1 cellular context compared by ENCODE assay signal in genomic region chr21:43728467-43729390, GRCh38.
A peak's percentile ranks its signal among the peaks of the same experiment; 100 is the strongest.
TF ChIP-seq lines count a peak whose summit lies in the region.

No MANE protein-coding gene starts in this region.

TF ChIP-seq in K562, 482 proteins besides CTCF, POLR2A, EP300 and RAD21 (continued from another document and continues in another):
- TF ChIP-seq TFAM (CRISPR knock-in tag; conservative IDR thresholded peaks at IDR 0.05) (no peak), XRCC4 (IDR thresholded peaks at IDR 0.05; ENCODE audit: extremely low read depth, insufficient read depth, insufficient read length) (no peak), POLR3A (IDR thresholded peaks at IDR 0.05; ENCODE audit: borderline replicate concordance, extremely low read depth, insufficient read depth, insufficient read length) (no peak), TRIM24 (IDR thresholded peaks at IDR 0.05) (peak; percentile 53 to 99), RHOXF2B (CRISPR knock-in tag; conservative IDR thresholded peaks at IDR 0.05) (0 out of 2 replicates have a peak, but pooled peaks have one; percentile 73), KLF6 (CRISPR knock-in tag; IDR thresholded peaks at IDR 0.05; ENCODE audit: borderline replicate concordance) (no peak), ZNF140 (CRISPR knock-in tag; IDR thresholded peaks at IDR 0.05) (no peak), CC2D1A (IDR thresholded peaks at IDR 0.05) (no peak), MYC (IDR thresholded peaks at IDR 0.05; ENCODE audit: low read depth, low read length) (peak; percentile 100), MYC (CRISPR knock-in tag; IDR thresholded peaks at IDR 0.05; ENCODE audit: borderline replicate concordance, low read depth) (peak; percentile 98), CTCFL (IDR thresholded peaks at IDR 0.05; ENCODE audit: borderline replicate concordance, insufficient read depth, low read depth, low read length, poor library complexity, severe bottlenecking) (peak; percentile 81), CCAR2 (IDR thresholded peaks at IDR 0.05; ENCODE audit: low read depth, low read length) (no peak), STAG1 (CRISPR knock-in tag; IDR thresholded peaks at IDR 0.05; ENCODE audit: borderline replicate concordance) (no peak), HINFP (tag; conservative IDR thresholded peaks at IDR 0.05; ENCODE audit: low read depth) (no peak), ZNF695 (CRISPR knock-in tag; IDR thresholded peaks at IDR 0.05) (no peak), ATF1 (CRISPR knock-in tag; IDR thresholded peaks at IDR 0.05) (no peak), ATF1 (tag; IDR thresholded peaks at IDR 0.05) (peak; percentile 96), ZBTB17 (CRISPR knock-in tag; IDR thresholded peaks at IDR 0.05) (0 out of 2 replicates have a peak, but pooled peaks have one; percentile 71), ZNF316 (IDR thresholded peaks at IDR 0.05) (no peak), SUPT5H (IDR thresholded peaks at IDR 0.05) (peak; percentile 60), MTA1 (IDR thresholded peaks at IDR 0.05; ENCODE audit: borderline replicate concordance) (peak; percentile 91), SLC30A9 (CRISPR knock-in tag; IDR thresholded peaks at IDR 0.05) (no peak), CBX8 (IDR thresholded peaks at IDR 0.05; ENCODE audit: borderline replicate concordance, extremely low read depth, low read depth, low read length, poor library complexity, severe bottlenecking) (no peak), MCM5 (IDR thresholded peaks at IDR 0.05; ENCODE audit: low read depth) (no peak), DMBX1 (CRISPR knock-in tag; IDR thresholded peaks at IDR 0.05; ENCODE audit: borderline replicate concordance) (no peak; the same call in 1 of the 2 replicates), ZBTB43 (CRISPR knock-in tag; IDR thresholded peaks at IDR 0.05) (no peak), MCM7 (IDR thresholded peaks at IDR 0.05) (no peak), ZNF41 (CRISPR knock-in tag; conservative IDR thresholded peaks at IDR 0.05) (0 out of 2 replicates have a peak, but pooled peaks have one; percentile 1), DACH1 (IDR thresholded peaks at IDR 0.05; ENCODE audit: partially characterized antibody) (peak; percentile 99), RFX1 (IDR thresholded peaks at IDR 0.05) (no peak), ZNF511 (CRISPR knock-in tag; IDR thresholded peaks at IDR 0.05) (no peak; the same call in 1 of the 2 replicates), ZNF280B (CRISPR knock-in tag; IDR thresholded peaks at IDR 0.05) (no peak), CBFA2T3 (IDR thresholded peaks at IDR 0.05) (peak; percentile 95), ZNF24 (IDR thresholded peaks at IDR 0.05) (peak; percentile 85), NR2F6 (CRISPR knock-in tag; IDR thresholded peaks at IDR 0.05) (no peak), SIX5 (IDR thresholded peaks at IDR 0.05; ENCODE audit: borderline replicate concordance in 1 of 2, insufficient read depth in 1 of 2, low read depth in 1 of 2, low read length in 2 of 2) (peak in 1 of 2 experiments; percentile 24; a peak in 1 of 4 replicates), CHD1 (IDR thresholded peaks at IDR 0.05; ENCODE audit: low read length) (peak; percentile 28), HMG20A (CRISPR knock-in tag; conservative IDR thresholded peaks at IDR 0.05) (no peak), USF2 (CRISPR knock-in tag; IDR thresholded peaks at IDR 0.05) (peak; percentile 97), FOXK1 (CRISPR knock-in tag; IDR thresholded peaks at IDR 0.05; ENCODE audit: borderline replicate concordance) (peak; percentile 72; the same call in 1 of the 2 replicates), DIDO1 (tag; IDR thresholded peaks at IDR 0.05; ENCODE audit: low read depth) (peak; percentile 62; the same call in 1 of the 2 replicates), RUNX1 (IDR thresholded peaks at IDR 0.05; ENCODE audit: low read depth) (peak; percentile 72; the same call in 1 of the 2 replicates), THAP7 (CRISPR knock-in tag; IDR thresholded peaks at IDR 0.05) (no peak), ZNF75A (CRISPR knock-in tag; IDR thresholded peaks at IDR 0.05) (no peak), TFE3 (CRISPR knock-in tag; IDR thresholded peaks at IDR 0.05) (no peak), CHD4 (IDR thresholded peaks at IDR 0.05; ENCODE audit: insufficient read depth, insufficient replicate concordance, low read depth, low read length, poor library complexity, severe bottlenecking) (no peak), ATF7 (IDR thresholded peaks at IDR 0.05) (peak; percentile 97), SMAD3 (CRISPR knock-in tag; conservative IDR thresholded peaks at IDR 0.05) (peak; percentile 66), ZNF655 (CRISPR knock-in tag; IDR thresholded peaks at IDR 0.05) (no peak), ZNF699 (CRISPR knock-in tag; IDR thresholded peaks at IDR 0.05; ENCODE audit: insufficient replicate concordance) (no peak), NR0B1 (IDR thresholded peaks at IDR 0.05; ENCODE audit: partially characterized antibody) (no peak), ZNF512 (tag; IDR thresholded peaks at IDR 0.05) (no peak), MCM3 (IDR thresholded peaks at IDR 0.05) (no peak), KLF10 (CRISPR knock-in tag; IDR thresholded peaks at IDR 0.05) (no peak), CAMTA2 (CRISPR knock-in tag; conservative IDR thresholded peaks at IDR 0.05) (no peak), ZNF707 (CRISPR knock-in tag; conservative IDR thresholded peaks at IDR 0.05) (no peak), GTF2E2 (tag; IDR thresholded peaks at IDR 0.05) (no peak)
